ENCODE assay signal across 1 cellular context in genomic region chr7:36607741-36608140, GRCh38.
TF ChIP-seq lines count a peak whose summit lies in the region.

No MANE protein-coding gene starts in this region.

TF ChIP-seq in WTC11, 78 proteins besides CTCF, POLR2A, EP300 and RAD21 (continued from another document):
- TF ChIP-seq KAT7 (CRISPR knock-in tag; IDR thresholded peaks at IDR 0.05; ENCODE audit: borderline replicate concordance) (no peak), NR1H2 (CRISPR knock-in tag; IDR thresholded peaks at IDR 0.05) (no peak), MYBL2 (CRISPR knock-in tag; IDR thresholded peaks at IDR 0.05) (no peak), USF2 (CRISPR knock-in tag; IDR thresholded peaks at IDR 0.05) (no peak)
